ENCODE assay signal across 28 cellular contexts in genomic region chr5:82354543-82354942, GRCh38.
"Had no signal": no experiment of that assay in that cellular context is flagged by ENCODE, and none has a peak within 500 bp of the region (broad histone marks: within the 10 kb centered on the region; RNA-seq: fewer than 3 reads in every experiment).

No MANE protein-coding gene starts in this region.

- H3K36me3 ChIP-seq: esophagus squamous epithelium, heart right ventricle, lower lobe of right lung, neutrophil, right lobe of liver, thoracic aorta, uterus had no signal

- H3K4me1 ChIP-seq: body of pancreas had no signal

- H3K27ac ChIP-seq: body of pancreas, esophagus squamous epithelium, lower lobe of right lung, neutrophil, right lobe of liver, uterus had no signal

- H3K9me3 ChIP-seq: body of pancreas, esophagus squamous epithelium, heart right ventricle, lower lobe of right lung, mucosa of descending colon, neutrophil, right lobe of liver, thoracic aorta, uterus had no signal

- ATAC-seq: activated CD4-positive, alpha-beta T cell treated with anti-CD3 and anti-CD28 coated beads for 36 hours; activated naive CD4-positive, alpha-beta T cell treated with anti-CD3 and anti-CD28 coated beads, Interleukin-2, amount 50 U/mL, for 72 hours; activated T-helper 17 cell treated with anti-CD3 and anti-CD28 coated beads, Interleukin-2, amount 50 U/mL, for 72 hours; body of pancreas; heart right ventricle; lower lobe of right lung; mucosa of descending colon; right lobe of liver; stimulated activated effector memory CD8-positive, alpha-beta T cell treated with anti-CD3 and anti-CD28 coated beads, Interleukin-12 subunit alpha, Interleukin-12 subunit beta, amount 100 ng/mL, for 72 hours had no signal

- H3K4me3 Mint-ChIP-seq: activated CD4-positive, alpha-beta T cell treated with anti-CD3 and anti-CD28 coated beads for 36 hours; activated T-helper 17 cell treated with anti-CD3 and anti-CD28 coated beads, Interleukin-2, amount 50 U/mL, for 72 hours; nephron progenitor cell; stimulated activated effector memory CD8-positive, alpha-beta T cell treated with anti-CD3 and anti-CD28 coated beads, Interleukin-12 subunit alpha, Interleukin-12 subunit beta, amount 100 ng/mL, for 72 hours; stimulated activated naive CD8-positive, alpha-beta T cell treated with anti-CD3 and anti-CD28 coated beads, Interleukin-15, Interleukin-2, amounts not matched to agents 100 ng/mL and 50 ng/mL, for 24 hours; type B pancreatic cell had no signal

- H3K9me3 Mint-ChIP-seq: activated naive CD4-positive, alpha-beta T cell treated with anti-CD3 and anti-CD28 coated beads, Interleukin-2, amount 50 U/mL, for 72 hours; activated T-helper 17 cell treated with anti-CD3 and anti-CD28 coated beads, Interleukin-2, amount 50 U/mL, for 72 hours; nephron progenitor cell; stimulated activated effector memory CD8-positive, alpha-beta T cell treated with anti-CD3 and anti-CD28 coated beads, Interleukin-12 subunit alpha, Interleukin-12 subunit beta, amount 100 ng/mL, for 72 hours; stimulated activated naive CD8-positive, alpha-beta T cell treated with anti-CD3 and anti-CD28 coated beads, Interleukin-15, Interleukin-2, amounts not matched to agents 100 ng/mL and 50 ng/mL, for 24 hours; type B pancreatic cell had no signal

- H3K4me3 ChIP-seq: body of pancreas, esophagus squamous epithelium, heart right ventricle, lower lobe of right lung, mucosa of descending colon, right lobe of liver, skin epidermis, thoracic aorta, uterus had no signal

- H3K27me3 ChIP-seq: body of pancreas, esophagus squamous epithelium, heart right ventricle, neutrophil, right lobe of liver, uterus had no signal

- H3K36me3 Mint-ChIP-seq: activated naive CD4-positive, alpha-beta T cell treated with anti-CD3 and anti-CD28 coated beads, Interleukin-2, amount 50 U/mL, for 72 hours; stimulated activated effector memory CD8-positive, alpha-beta T cell treated with anti-CD3 and anti-CD28 coated beads, Interleukin-12 subunit alpha, Interleukin-12 subunit beta, amount 100 ng/mL, for 72 hours; type B pancreatic cell had no signal

- H3K27me3 Mint-ChIP-seq: activated CD4-positive, alpha-beta T cell treated with anti-CD3 and anti-CD28 coated beads for 36 hours; activated T-helper 17 cell treated with anti-CD3 and anti-CD28 coated beads, Interleukin-2, amount 50 U/mL, for 72 hours; stimulated activated naive CD8-positive, alpha-beta T cell treated with anti-CD3 and anti-CD28 coated beads, Interleukin-15, Interleukin-2, amounts not matched to agents 100 ng/mL and 50 ng/mL, for 24 hours had no signal

- FAIRE-seq: colon had no signal

- H3K27ac Mint-ChIP-seq: activated CD4-positive, alpha-beta T cell treated with anti-CD3 and anti-CD28 coated beads for 36 hours; activated naive CD4-positive, alpha-beta T cell treated with anti-CD3 and anti-CD28 coated beads, Interleukin-2, amount 50 U/mL, for 72 hours; activated T-helper 17 cell treated with anti-CD3 and anti-CD28 coated beads, Interleukin-2, amount 50 U/mL, for 72 hours; nephron progenitor cell; progenitor cell of endocrine pancreas; stimulated activated effector memory CD8-positive, alpha-beta T cell treated with anti-CD3 and anti-CD28 coated beads, Interleukin-12 subunit alpha, Interleukin-12 subunit beta, amount 100 ng/mL, for 72 hours; stimulated activated naive CD8-positive, alpha-beta T cell treated with anti-CD3 and anti-CD28 coated beads, Interleukin-15, Interleukin-2, amounts not matched to agents 100 ng/mL and 50 ng/mL, for 24 hours; type B pancreatic cell had no signal

- DNase-seq: activated CD4-positive, alpha-beta T cell treated with anti-CD3 and anti-CD28 coated beads for 36 hours; activated CD4-positive, alpha-beta T cell treated with anti-CD3 and anti-CD28 coated beads, Interleukin-2, amount 50 U/mL, for 48 hours; activated CD4-positive, CD25-positive, alpha-beta regulatory T cell; activated CD8-positive, alpha-beta memory T cell treated with anti-CD3 and anti-CD28 coated beads for 24 hours; activated gamma-delta T cell treated with Interleukin-2 at 50 U/mL for 16 hours; body of pancreas; dermis blood vessel endothelial cell; effector CD4-positive, alpha-beta T cell; esophagus squamous epithelium; foreskin melanocyte; heart right ventricle; lower lobe of right lung; mesenchymal stem cell; mucosa of descending colon; nephron progenitor cell; right lobe of liver; stimulated activated CD4-positive, alpha-beta T cell treated with anti-CD3 and anti-CD28 coated beads, Interleukin-4, amount 100 ng/mL, for 24 hours; uterus had no signal
